1 cellular context compared by ENCODE assay signal in genomic region chr2:129366263-129366662, GRCh38.
TF ChIP-seq lines count a peak whose summit lies in the region.

No MANE protein-coding gene starts in this region.

TF ChIP-seq in HepG2, 621 proteins besides CTCF, POLR2A, EP300 and RAD21 (continued from another document):
- peak; percentile 90 for TF ChIP-seq MNT (IDR thresholded peaks at IDR 0.05)
